Comparison of ENCODE assay signal across 1 cellular context in the genomic region with DNA sequence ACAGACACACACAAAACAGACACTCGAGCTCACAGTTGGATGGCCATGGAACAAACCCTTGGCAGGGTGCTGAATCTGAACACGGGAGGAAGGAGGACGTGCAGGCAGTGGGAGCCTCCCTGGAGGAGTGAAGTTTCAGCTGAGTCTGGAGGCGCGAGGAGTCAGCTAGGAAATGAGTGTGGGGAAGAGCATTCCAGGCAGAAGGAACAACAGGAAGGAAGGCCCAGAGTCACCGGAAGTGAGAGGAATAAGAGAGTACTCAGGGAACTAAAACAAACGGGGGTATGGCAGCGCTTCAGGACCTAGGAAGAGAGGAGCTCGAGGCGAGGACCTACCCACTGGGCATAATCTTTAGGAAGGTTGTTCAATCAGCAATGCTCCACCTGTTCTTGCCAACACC.
TF ChIP-seq lines count a peak whose summit lies in the region.

No MANE protein-coding gene starts in this region.

TF ChIP-seq in endothelial cell of umbilical vein, 7 proteins besides CTCF, POLR2A, EP300 and RAD21 (continued from another document):
- peak; percentile 52 for TF ChIP-seq POLR2AphosphoS5 (IDR thresholded peaks at IDR 0.05; ENCODE audit: insufficient read depth, low read depth, low read length)
- TF ChIP-seq EZH2 (IDR thresholded peaks at IDR 0.05; ENCODE audit: borderline replicate concordance, low read depth, low read length, severe bottlenecking): no peak
- TF ChIP-seq JUN (IDR thresholded peaks at IDR 0.05; ENCODE audit: borderline replicate concordance, insufficient read depth, insufficient read length, low read depth): no peak
